2 cellular contexts compared by ENCODE assay signal in the genomic region with DNA sequence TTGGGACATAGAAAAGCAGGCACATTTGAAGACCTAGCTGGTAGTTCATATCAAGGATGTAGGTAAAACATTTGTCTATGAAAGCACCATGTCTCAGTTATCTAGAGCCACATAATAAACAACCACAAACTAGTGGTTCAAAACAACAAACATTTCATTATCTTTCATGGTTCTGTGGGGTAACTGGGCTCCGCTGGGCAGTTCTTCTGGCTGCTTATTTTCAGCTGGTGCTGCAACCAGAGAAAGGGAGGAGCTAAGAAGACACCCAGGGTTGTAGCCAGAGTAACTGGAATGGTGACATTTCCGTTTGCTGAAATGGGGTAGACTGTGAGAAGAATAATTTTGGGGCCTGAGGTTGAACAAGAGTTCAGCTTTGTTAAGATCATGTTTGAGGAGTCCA.
A peak's percentile ranks its signal among the peaks of the same experiment; 100 is the strongest.
TF ChIP-seq lines count a peak whose summit lies in the region.

No MANE protein-coding gene starts in this region.

TF ChIP-seq in HepG2, 621 proteins besides CTCF, POLR2A, EP300 and RAD21:
- TF ChIP-seq ZNF331 (CRISPR knock-in tag; IDR thresholded peaks at IDR 0.05): peak; percentile 96
- TF ChIP-seq, protein P1, sequence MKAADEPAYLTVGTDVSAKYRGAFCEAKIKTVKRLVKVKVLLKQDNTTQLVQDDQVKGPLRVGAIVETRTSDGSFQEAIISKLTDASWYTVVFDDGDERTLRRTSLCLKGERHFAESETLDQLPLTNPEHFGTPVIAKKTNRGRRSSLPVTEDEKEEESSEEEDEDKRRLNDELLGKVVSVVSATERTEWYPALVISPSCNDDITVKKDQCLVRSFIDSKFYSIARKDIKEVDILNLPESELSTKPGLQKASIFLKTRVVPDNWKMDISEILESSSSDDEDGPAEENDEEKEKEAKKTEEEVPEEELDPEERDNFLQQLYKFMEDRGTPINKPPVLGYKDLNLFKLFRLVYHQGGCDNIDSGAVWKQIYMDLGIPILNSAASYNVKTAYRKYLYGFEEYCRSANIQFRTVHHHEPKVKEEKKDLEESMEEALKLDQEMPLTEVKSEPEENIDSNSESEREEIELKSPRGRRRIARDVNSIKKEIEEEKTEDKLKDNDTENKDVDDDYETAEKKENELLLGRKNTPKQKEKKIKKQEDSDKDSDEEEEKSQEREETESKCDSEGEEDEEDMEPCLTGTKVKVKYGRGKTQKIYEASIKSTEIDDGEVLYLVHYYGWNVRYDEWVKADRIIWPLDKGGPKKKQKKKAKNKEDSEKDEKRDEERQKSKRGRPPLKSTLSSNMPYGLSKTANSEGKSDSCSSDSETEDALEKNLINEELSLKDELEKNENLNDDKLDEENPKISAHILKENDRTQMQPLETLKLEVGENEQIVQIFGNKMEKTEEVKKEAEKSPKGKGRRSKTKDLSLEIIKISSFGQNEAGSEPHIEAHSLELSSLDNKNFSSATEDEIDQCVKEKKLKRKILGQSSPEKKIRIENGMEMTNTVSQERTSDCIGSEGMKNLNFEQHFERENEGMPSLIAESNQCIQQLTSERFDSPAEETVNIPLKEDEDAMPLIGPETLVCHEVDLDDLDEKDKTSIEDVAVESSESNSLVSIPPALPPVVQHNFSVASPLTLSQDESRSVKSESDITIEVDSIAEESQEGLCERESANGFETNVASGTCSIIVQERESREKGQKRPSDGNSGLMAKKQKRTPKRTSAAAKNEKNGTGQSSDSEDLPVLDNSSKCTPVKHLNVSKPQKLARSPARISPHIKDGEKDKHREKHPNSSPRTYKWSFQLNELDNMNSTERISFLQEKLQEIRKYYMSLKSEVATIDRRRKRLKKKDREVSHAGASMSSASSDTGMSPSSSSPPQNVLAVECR (CRISPR knock-in tag; IDR thresholded peaks at IDR 0.05; ENCODE audit: borderline replicate concordance): no peak
- no peak for TF ChIP-seq HMGA1 (CRISPR knock-in tag; conservative IDR thresholded peaks at IDR 0.05)
TF ChIP-seq in HepG2: peak in this region for 1.

TF ChIP-seq in GM23338, 12 proteins besides CTCF, POLR2A, EP300 and RAD21:
- TF ChIP-seq ZNF331 (CRISPR knock-in tag; IDR thresholded peaks at IDR 0.05; ENCODE audit: low read depth) (peak; percentile 61), EZH2 (IDR thresholded peaks at IDR 0.05; ENCODE audit: low read depth, unreplicated experiment) (no peak), JUNB (IDR thresholded peaks at IDR 0.05; ENCODE audit: unreplicated experiment) (no peak)
